1 cellular context compared by ENCODE assay signal in the genomic region with DNA sequence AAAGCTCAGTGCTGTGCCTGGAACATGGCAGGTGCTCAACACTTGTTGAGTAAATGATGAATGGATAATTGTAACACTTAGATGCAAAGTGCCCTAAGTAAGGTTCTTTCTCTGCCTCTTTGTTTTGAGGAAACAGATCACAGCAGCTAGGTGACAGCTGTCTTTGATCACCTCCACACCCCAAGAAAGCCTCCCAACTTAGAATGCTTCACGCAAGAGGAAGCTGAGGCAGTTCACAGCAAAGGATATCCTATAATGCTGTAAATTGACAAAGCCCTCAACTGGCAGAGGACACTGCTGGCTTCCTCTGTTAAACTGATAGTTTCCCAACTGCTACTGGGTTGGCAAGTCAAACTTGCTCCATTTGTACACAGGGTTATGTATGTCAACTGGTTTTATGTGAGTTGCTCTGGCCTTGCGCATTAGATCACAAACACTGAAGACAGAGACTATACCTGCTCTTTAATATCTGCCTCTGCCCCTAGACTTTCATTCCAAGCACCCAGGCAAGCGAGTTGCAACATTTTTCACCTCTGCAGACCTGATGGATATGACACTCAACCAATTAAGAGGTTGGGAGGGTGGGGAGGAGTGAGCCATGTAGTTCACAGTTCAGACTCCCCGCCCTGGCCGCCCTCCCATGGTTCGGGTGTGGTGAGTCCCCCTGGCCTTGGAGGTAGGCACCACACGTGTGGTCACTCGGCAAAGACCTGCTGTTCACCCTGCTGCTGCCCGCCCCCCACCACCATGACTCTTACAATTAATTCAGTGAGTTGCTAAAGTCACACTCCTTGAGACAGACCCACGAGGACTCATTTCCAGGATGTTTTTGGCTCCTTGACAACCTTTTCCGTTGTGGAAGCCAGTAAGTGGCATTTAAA.
TF ChIP-seq lines count a peak whose summit lies in the region.

No MANE protein-coding gene starts in this region.

TF ChIP-seq in SK-N-SH treated with all-trans-retinoic acid at 6 μM for 48 hours, 23 proteins besides CTCF, POLR2A, EP300 and RAD21 (continued from another document):
- no peak for TF ChIP-seq CSRNP3 (CRISPR knock-in tag; IDR thresholded peaks at IDR 0.05)
- TF ChIP-seq, protein P1, sequence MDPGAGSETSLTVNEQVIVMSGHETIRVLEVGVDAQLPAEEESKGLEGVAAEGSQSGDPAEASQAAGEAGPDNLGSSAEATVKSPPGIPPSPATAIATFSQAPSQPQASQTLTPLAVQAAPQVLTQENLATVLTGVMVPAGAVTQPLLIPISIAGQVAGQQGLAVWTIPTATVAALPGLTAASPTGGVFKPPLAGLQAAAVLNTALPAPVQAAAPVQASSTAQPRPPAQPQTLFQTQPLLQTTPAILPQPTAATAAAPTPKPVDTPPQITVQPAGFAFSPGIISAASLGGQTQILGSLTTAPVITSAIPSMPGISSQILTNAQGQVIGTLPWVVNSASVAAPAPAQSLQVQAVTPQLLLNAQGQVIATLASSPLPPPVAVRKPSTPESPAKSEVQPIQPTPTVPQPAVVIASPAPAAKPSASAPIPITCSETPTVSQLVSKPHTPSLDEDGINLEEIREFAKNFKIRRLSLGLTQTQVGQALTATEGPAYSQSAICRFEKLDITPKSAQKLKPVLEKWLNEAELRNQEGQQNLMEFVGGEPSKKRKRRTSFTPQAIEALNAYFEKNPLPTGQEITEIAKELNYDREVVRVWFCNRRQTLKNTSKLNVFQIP (CRISPR knock-in tag; IDR thresholded peaks at IDR 0.05; ENCODE audit: borderline replicate concordance, low read depth), result no peak
- no peak for TF ChIP-seq OSR1 (CRISPR knock-in tag; IDR thresholded peaks at IDR 0.05)
